8 cellular contexts compared by ENCODE assay signal in the genomic region with DNA sequence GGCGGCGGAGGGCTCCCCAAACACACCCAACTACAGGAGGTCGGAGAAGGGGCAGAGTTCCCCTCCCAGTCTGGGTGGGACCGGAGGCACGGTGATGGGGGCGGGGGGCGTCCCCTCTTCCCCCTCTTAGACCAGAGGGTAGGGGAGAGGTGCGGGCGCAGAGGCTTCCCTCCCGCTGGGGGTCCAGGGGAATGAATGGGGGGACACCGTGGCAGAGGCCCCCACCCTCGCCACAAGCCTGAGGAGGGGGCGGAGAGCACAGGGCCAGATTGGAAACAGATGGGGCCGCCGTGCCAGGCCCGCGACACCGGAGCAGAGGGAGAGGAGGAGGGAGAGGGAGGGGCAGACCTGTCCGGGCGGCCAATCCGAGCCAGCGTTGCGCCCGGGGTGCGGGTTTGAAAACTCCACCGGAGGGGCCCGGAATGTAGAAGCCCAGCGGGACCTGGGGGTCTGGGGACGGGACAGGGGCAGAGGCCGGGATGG. TPM values are rescaled to one million over a fixed set of nuclear protein-coding genes. Genes with fewer than 3 reads are reported as not detected.
DNase-seq lines count a peak whose midpoint lies in the region; ATAC-seq lines count a peak whose summit lies in the region.

No MANE protein-coding gene starts in this region.

- no peaks in the 10 kb centered on the region for H3K9me3 Mint-ChIP-seq in activated T-helper 17 cell treated with anti-CD3 and anti-CD28 coated beads, Interleukin-2, amount 50 U/mL, for 72 hours

- no peak overlapping the region for H3K27ac Mint-ChIP-seq in activated T-helper 17 cell treated with anti-CD3 and anti-CD28 coated beads, Interleukin-2, amount 50 U/mL, for 72 hours

- ATAC-seq in activated T-helper 17 cell treated with anti-CD3 and anti-CD28 coated beads, Interleukin-2, amount 50 U/mL, for 72 hours (replicated peaks) = peak; percentile 43
- ATAC-seq in left cardiac atrium (peak; percentile 46 to 69), sciatic nerve (peak; percentile 73), HG03196 (IDR thresholded peaks at IDR 0.05; ENCODE audit: unreplicated experiment) (no peak)

- H3K27me3 Mint-ChIP-seq in activated T-helper 17 cell treated with anti-CD3 and anti-CD28 coated beads, Interleukin-2, amount 50 U/mL, for 72 hours = peaks cover 16% of the 10 kb centered on the region

- DNase-seq in stimulated activated CD4-positive, alpha-beta T cell treated with anti-CD3 and anti-CD28 coated beads, Interleukin-15, amount 100 ng/mL, for 24 hours = peak; percentile 26
- no peak for DNase-seq in stimulated activated CD4-positive, alpha-beta T cell treated with anti-CD3 and anti-CD28 coated beads, Interleukin-1b, Interleukin-23, amount 100 ng/mL, for 48 hours
- peak; percentile 44 for DNase-seq in left cardiac atrium
- DNase-seq in sciatic nerve (ENCODE audit: low spot score) = peak; percentile 80
- DNase-seq in pons (ENCODE audit: low spot score) = no peak
- no peak for DNase-seq in globus pallidus (ENCODE audit: low spot score)

- intact Hi-C loops in left cardiac atrium (cut with DNase I) = no loop called here
- intact Hi-C loops in sciatic nerve (cut with DNase I) = no loop called here

- peak overlapping the region; percentile 44 for H3K4me3 Mint-ChIP-seq in activated T-helper 17 cell treated with anti-CD3 and anti-CD28 coated beads, Interleukin-2, amount 50 U/mL, for 72 hours

- H3K36me3 Mint-ChIP-seq in activated T-helper 17 cell treated with anti-CD3 and anti-CD28 coated beads, Interleukin-2, amount 50 U/mL, for 72 hours (ENCODE audit: low read depth) = no peaks in the 10 kb centered on the region

- H3K4me1 Mint-ChIP-seq in activated T-helper 17 cell treated with anti-CD3 and anti-CD28 coated beads, Interleukin-2, amount 50 U/mL, for 72 hours = peaks cover 7% of the 10 kb centered on the region

RNA-seq across cellular contexts. Expression of a gene that starts 47.0 kb away (rescaled TPM):
- 1 to 10 TPM in 1 of 2 donors, under 1 TPM in 1; 0.04 to 3.2 TPM for total RNA-seq in activated T-helper 17 cell treated with anti-CD3 and anti-CD28 coated beads, Interleukin-2, amount 50 U/mL, for 72 hours
- total RNA-seq in left cardiac atrium (100 to 1,000 TPM in 1 of 2 donors, 10 to 100 TPM in 1; 95.6 to 130 TPM), sciatic nerve (278 TPM)

Comparison
In these comparisons a context has a peak if more than half of its experiments do, and no peak if none do; other contexts are left out.
1. DNase-seq: peak in stimulated activated CD4-positive, alpha-beta T cell treated with anti-CD3 and anti-CD28 coated beads, Interleukin-15, amount 100 ng/mL, for 24 hours (single experiment), left cardiac atrium (single experiment) and sciatic nerve (single experiment); none in stimulated activated CD4-positive, alpha-beta T cell treated with anti-CD3 and anti-CD28 coated beads, Interleukin-1b, Interleukin-23, amount 100 ng/mL, for 48 hours (single experiment), pons (single experiment) and globus pallidus (single experiment).
2. RNA of a gene that starts 47.0 kb away (total RNA-seq): 278 TPM in sciatic nerve (single experiment) and 95.6 to 130 TPM in left cardiac atrium; 0.04 to 3.2 TPM in activated T-helper 17 cell treated with anti-CD3 and anti-CD28 coated beads, Interleukin-2, amount 50 U/mL, for 72 hours; every median in the first group is over 10 times any median in the second.